8 cellular contexts compared by ENCODE assay signal in the genomic region with DNA sequence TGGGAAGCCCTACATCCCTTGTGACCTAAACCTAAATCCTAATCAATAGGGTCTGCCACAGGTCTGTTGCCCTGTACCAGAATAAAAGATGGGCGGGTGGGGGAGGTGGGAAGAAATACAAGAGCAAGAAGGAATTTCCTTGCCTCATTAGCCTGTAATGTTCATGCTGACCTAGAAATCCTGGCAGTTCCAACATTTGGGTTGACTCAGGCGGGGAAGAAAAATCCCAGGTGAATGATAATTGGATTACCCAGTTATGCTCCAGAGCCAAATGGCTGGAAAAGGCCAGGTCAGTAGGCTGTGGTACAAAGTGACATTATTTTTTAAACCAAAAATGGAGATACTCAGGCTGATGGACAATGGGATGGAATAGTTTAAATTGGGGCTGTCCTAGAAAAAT. TPM values are rescaled to one million over a fixed set of nuclear protein-coding genes. Genes with fewer than 3 reads are reported as not detected.
DNase-seq lines count a peak whose midpoint lies in the region; ATAC-seq and TF ChIP-seq lines count a peak whose summit lies in the region.

No MANE protein-coding gene starts in this region.

- H3K27me3 ChIP-seq in adipocyte (replicated peaks; ENCODE audit: control insufficient read depth, insufficient read depth, low read length) (no peaks in the 10 kb centered on the region), layer of hippocampus (ENCODE audit: control insufficient read depth, insufficient read depth, low read length) (no peaks in the 10 kb centered on the region), tibial nerve (no peaks in the 10 kb centered on the region)

- H3K36me3 Mint-ChIP-seq in activated T-cell treated with anti-CD3 and anti-CD28 coated beads, Interleukin-2, amount 50 U/mL, for 24 hours (ENCODE audit: low read depth) = peaks cover 54% of the 10 kb centered on the region

- peak overlapping the region; percentile 91 for H3K9ac ChIP-seq in adipocyte (ENCODE audit: low read length)

- WGBS in tibial nerve, 2 donors = 14 to 30% methylated on average over 2 of the region's 2 CpGs

- TF ChIP-seq EP300 in tibial nerve (IDR thresholded peaks at IDR 0.05) = no peak

- H3K4me1 Mint-ChIP-seq in activated T-cell treated with anti-CD3 and anti-CD28 coated beads, Interleukin-2, amount 50 U/mL, for 24 hours (ENCODE audit: low read depth) = peaks cover 60% of the 10 kb centered on the region

- peaks cover 57% of the 10 kb centered on the region for H3K4me1 ChIP-seq in adipocyte (ENCODE audit: control insufficient read depth, insufficient read depth, low read length)
- peaks cover 0 to 58% (median 37%) of the 10 kb centered on the region in 4 donors for H3K4me1 ChIP-seq in tibial nerve

- in situ Hi-C loops in GM13977 (cut with MboI; ENCODE audit: low pct_unique_long_range_greater_than_20kb, low sequenced_read_pairs, unreplicated experiment) = no loop called here

- H3K9me3 Mint-ChIP-seq in activated T-cell treated with anti-CD3 and anti-CD28 coated beads, Interleukin-2, amount 50 U/mL, for 24 hours = no peaks in the 10 kb centered on the region

- ATAC-seq in GM18511 (IDR thresholded peaks at IDR 0.05; ENCODE audit: unreplicated experiment) = no peak

- H3K4me3 ChIP-seq in adipocyte (ENCODE audit: low read length) = peak overlapping the region; percentile 90
- H3K4me3 ChIP-seq in tibial nerve = peak overlapping the region; percentile 86 to 99 (median 97)

- peak overlapping the region; percentile 90 for H3K27ac ChIP-seq in layer of hippocampus (ENCODE audit: low read depth, low read length)
- peak overlapping the region; percentile 97 to 99 (median 98) for H3K27ac ChIP-seq in tibial nerve

- H3K36me3 ChIP-seq in adipocyte (ENCODE audit: control insufficient read depth, insufficient read depth, low read length, severe bottlenecking) = peaks cover 13% of the 10 kb centered on the region
- H3K36me3 ChIP-seq in tibial nerve = no peaks in the 10 kb centered on the region

- TF ChIP-seq CTCF in tibial nerve (IDR thresholded peaks at IDR 0.05) = no peak
- no peak for TF ChIP-seq CTCF in GM13977 (IDR thresholded peaks at IDR 0.05; ENCODE audit: extremely low read depth, insufficient read depth, missing control alignments)

- no peaks in the 10 kb centered on the region for H3K27me3 Mint-ChIP-seq in activated T-cell treated with anti-CD3 and anti-CD28 coated beads, Interleukin-2, amount 50 U/mL, for 24 hours

- TF ChIP-seq POLR2A in tibial nerve (IDR thresholded peaks at IDR 0.05) = no peak

- DNase-seq in activated T-cell treated with anti-CD3 and anti-CD28 coated beads, Interleukin-2, amount 50 U/mL, for 24 hours = no peak
- no peak for DNase-seq in activated T-cell treated with anti-CD3 and anti-CD28 coated beads, Interleukin-2, amount 50 U/mL, for 1 hour
- DNase-seq in adipocyte (ENCODE audit: low read depth) = peak; percentile 56
- no peak for DNase-seq in tibial nerve (ENCODE audit: low spot score in 2 of 2)
- DNase-seq in GF-D8 (lab: John Stamatoyannopoulos, UW) = no peak
- no peak for DNase-seq in GM13977 (ENCODE audit: low spot score)

- peak overlapping the region; percentile 94 for H3K4me3 Mint-ChIP-seq in activated T-cell treated with anti-CD3 and anti-CD28 coated beads, Interleukin-2, amount 50 U/mL, for 24 hours

- peak overlapping the region; percentile 94 for H3K27ac Mint-ChIP-seq in activated T-cell treated with anti-CD3 and anti-CD28 coated beads, Interleukin-2, amount 50 U/mL, for 24 hours

- no peaks in the 10 kb centered on the region for H3K9me3 ChIP-seq in adipocyte (ENCODE audit: control insufficient read depth, low read length)
- no peaks in the 10 kb centered on the region for H3K9me3 ChIP-seq in tibial nerve

RNA-seq across cellular contexts. Expression of a gene that starts 27.3 kb away (rescaled TPM):
- under 1 TPM in 2 of 4 donors, not detected in 2; 0.42 to 0.66 TPM for total RNA-seq in tibial nerve
